ENCODE assay signal across 10 cellular contexts in genomic region chr4:39464886-39465501, GRCh38. TPM values are rescaled to one million over a fixed set of nuclear protein-coding genes. Genes with fewer than 3 reads are reported as not detected.
DNase-seq lines count a peak whose midpoint lies in the region; ATAC-seq and TF ChIP-seq lines count a peak whose summit lies in the region.
"Had no signal": no experiment of that assay in that cellular context is flagged by ENCODE, and none has a peak within 500 bp of the region (broad histone marks: within the 10 kb centered on the region; RNA-seq: fewer than 3 reads in every experiment).

No MANE protein-coding gene starts in this region.

- ATAC-seq in naive thymus-derived CD4-positive, alpha-beta T cell = no peak
- no peak for ATAC-seq in GM21723 (IDR thresholded peaks at IDR 0.05; ENCODE audit: unreplicated experiment)

- peaks cover 18% of the 10 kb centered on the region for H3K4me1 Mint-ChIP-seq in T-helper 1 cell treated with Interleukin-12 subunit alpha and Interleukin-12 subunit beta and Interleukin-4 antibody, amounts not matched to agents 30 μg/mL and 1 μg/mL, for 36 hours (ENCODE audit: low read depth)
- H3K4me1 Mint-ChIP-seq in glutamatergic neuron (ENCODE audit: low read depth, unreplicated experiment) = peaks cover under 1% of the 10 kb centered on the region
- H3K4me1 Mint-ChIP-seq in naive thymus-derived CD4-positive, alpha-beta T cell = peaks cover 0 to 30% (median 10%) of the 10 kb centered on the region in 7 donors

- H3K27ac Mint-ChIP-seq in T-helper 1 cell treated with Interleukin-12 subunit alpha and Interleukin-12 subunit beta and Interleukin-4 antibody, amounts not matched to agents 30 μg/mL and 1 μg/mL, for 36 hours = peak overlapping the region; percentile 15
- peak overlapping the region; percentile 86 for H3K27ac Mint-ChIP-seq in glutamatergic neuron (ENCODE audit: unreplicated experiment)
- peak overlapping the region in 1 of 9 donors; percentile 2 for H3K27ac Mint-ChIP-seq in naive thymus-derived CD4-positive, alpha-beta T cell

- H3K36me3 ChIP-seq in naive thymus-derived CD4-positive, alpha-beta T cell (ENCODE audit: control insufficient read depth in 2 of 3, insufficient read depth in 3 of 3, low read length in 3 of 3) = peaks cover 0 to 36% (median 3%) of the 10 kb centered on the region in 3 experiments

- intact Hi-C loops in naive thymus-derived CD4-positive, alpha-beta T cell (cut with micrococcal nuclease) = loop anchor here in 1 of 2 donors (5.0 to 10.0 kb wide), 2 partner anchors 852 to 1380 kb away; no protein-coding TSS in a partner anchor

- H3K36me3 Mint-ChIP-seq in T-helper 1 cell treated with Interleukin-12 subunit alpha and Interleukin-12 subunit beta and Interleukin-4 antibody, amounts not matched to agents 30 μg/mL and 1 μg/mL, for 36 hours (ENCODE audit: low read depth) = peaks cover 13% of the 10 kb centered on the region
- no peaks in the 10 kb centered on the region for H3K36me3 Mint-ChIP-seq in glutamatergic neuron (ENCODE audit: unreplicated experiment)
- H3K36me3 Mint-ChIP-seq in naive thymus-derived CD4-positive, alpha-beta T cell = peaks cover 0 to 20% (median 11%) of the 10 kb centered on the region in 5 donors

- H3K9me3 ChIP-seq in naive thymus-derived CD4-positive, alpha-beta T cell (ENCODE audit: control insufficient read depth in 2 of 3, low read length in 3 of 3) = no peaks in the 10 kb centered on the region
- H3K9me3 ChIP-seq: heart right ventricle had no signal

- H3K4me3 Mint-ChIP-seq in T-helper 1 cell treated with Interleukin-12 subunit alpha and Interleukin-12 subunit beta and Interleukin-4 antibody, amounts not matched to agents 30 μg/mL and 1 μg/mL, for 36 hours = no peak overlapping the region
- no peak overlapping the region for H3K4me3 Mint-ChIP-seq in glutamatergic neuron (ENCODE audit: unreplicated experiment)
- H3K4me3 Mint-ChIP-seq in naive thymus-derived CD4-positive, alpha-beta T cell = no peak overlapping the region

- no peak overlapping the region for H3K4me3 ChIP-seq in naive thymus-derived CD4-positive, alpha-beta T cell (ENCODE audit: low read length)
- H3K4me3 ChIP-seq: heart right ventricle had no signal

- CTCF ChIA-PET in naive thymus-derived CD4-positive, alpha-beta T cell (lab: Charles Lee) = no interaction called here

- H3K27me3 ChIP-seq in naive thymus-derived CD4-positive, alpha-beta T cell (ENCODE audit: control insufficient read depth in 2 of 2, insufficient read depth in 2 of 2, low read length in 2 of 2) = no peaks in the 10 kb centered on the region
- H3K27me3 ChIP-seq: heart right ventricle had no signal

- no peaks in the 10 kb centered on the region for H3K4me1 ChIP-seq in naive thymus-derived CD4-positive, alpha-beta T cell (ENCODE audit: control insufficient read depth in 2 of 2, insufficient read depth in 2 of 2, low read length in 2 of 2)

- no peaks in the 10 kb centered on the region for H3K9me3 Mint-ChIP-seq in T-helper 1 cell treated with Interleukin-12 subunit alpha and Interleukin-12 subunit beta and Interleukin-4 antibody, amounts not matched to agents 30 μg/mL and 1 μg/mL, for 36 hours
- no peaks in the 10 kb centered on the region for H3K9me3 Mint-ChIP-seq in glutamatergic neuron (ENCODE audit: unreplicated experiment)
- H3K9me3 Mint-ChIP-seq in naive thymus-derived CD4-positive, alpha-beta T cell = no peaks in the 10 kb centered on the region

- no peaks in the 10 kb centered on the region for H3K27me3 Mint-ChIP-seq in T-helper 1 cell treated with Interleukin-12 subunit alpha and Interleukin-12 subunit beta and Interleukin-4 antibody, amounts not matched to agents 30 μg/mL and 1 μg/mL, for 36 hours (ENCODE audit: low read depth)
- peaks cover 2% of the 10 kb centered on the region for H3K27me3 Mint-ChIP-seq in glutamatergic neuron (ENCODE audit: unreplicated experiment)
- no peaks in the 10 kb centered on the region for H3K27me3 Mint-ChIP-seq in naive thymus-derived CD4-positive, alpha-beta T cell

- DNase-seq in AG20443 (ENCODE audit: low spot score) (peak; percentile 79), HPDE6-E6E7 (ENCODE audit: extremely low spot score) (peak; percentile 31), glutamatergic neuron (no peak), amygdala (lab: John Stamatoyannopoulos, UW) (no peak)
- no peak for DNase-seq in naive thymus-derived CD4-positive, alpha-beta T cell
- DNase-seq in activated CD8-positive, alpha-beta memory T cell treated with anti-CD3 and anti-CD28 coated beads, Interleukin-2, amount 50 U/mL, for 4 hours = no peak
- DNase-seq: activated CD4-positive, alpha-beta T cell treated with anti-CD3 and anti-CD28 coated beads, Interleukin-2, amount 50 U/mL, for 1 hour; heart right ventricle had no signal

- TF ChIP-seq CTCF in glutamatergic neuron (IDR thresholded peaks at IDR 0.05; ENCODE audit: partially characterized antibody, unreplicated experiment) = no peak

- no peak overlapping the region for H3K27ac ChIP-seq in naive thymus-derived CD4-positive, alpha-beta T cell (ENCODE audit: low read depth, low read length)
- H3K27ac ChIP-seq: heart right ventricle had no signal

- POLR2A ChIA-PET in naive thymus-derived CD4-positive, alpha-beta T cell (lab: Charles Lee) = no interaction called here

RNA-seq across cellular contexts. Expression of gene LIAS, which starts 6.1 kb away (rescaled TPM):
- total RNA-seq in glutamatergic neuron (ENCODE audit: unreplicated experiment) = 9.4 TPM
- total RNA-seq in naive thymus-derived CD4-positive, alpha-beta T cell = 10 to 100 TPM; 14.5 to 27.8 (median 16.4) TPM
- 10 to 100 TPM; 12.5 to 16.4 TPM for polyA plus RNA-seq in naive thymus-derived CD4-positive, alpha-beta T cell

RNA-seq across cellular contexts. Expression of gene RPL9, which starts 6.3 kb away (rescaled TPM):
- total RNA-seq in glutamatergic neuron (ENCODE audit: unreplicated experiment) = 831 TPM
- total RNA-seq in naive thymus-derived CD4-positive, alpha-beta T cell = 1,000 to 10,000 TPM; 1,414 to 3,398 (median 2,567) TPM
- polyA plus RNA-seq in naive thymus-derived CD4-positive, alpha-beta T cell = 1,000 to 10,000 TPM; 3,310 to 3,365 TPM

RNA-seq across cellular contexts. Expression of gene KLB, which starts 58.3 kb away (rescaled TPM):
- not detected for total RNA-seq in glutamatergic neuron (ENCODE audit: unreplicated experiment)
- not detected for total RNA-seq in naive thymus-derived CD4-positive, alpha-beta T cell
- under 1 TPM in 1 of 2 donors, not detected in 1; 0.07 TPM for polyA plus RNA-seq in naive thymus-derived CD4-positive, alpha-beta T cell

Comparison
In these comparisons a context has a peak if more than half of its experiments do, and no peak if none do; other contexts are left out.
1. DNase-seq: peak in AG20443 (single experiment) and HPDE6-E6E7 (single experiment); none in glutamatergic neuron (single experiment), naive thymus-derived CD4-positive, alpha-beta T cell (0 of 9), activated CD8-positive, alpha-beta memory T cell treated with anti-CD3 and anti-CD28 coated beads, Interleukin-2, amount 50 U/mL, for 4 hours (single experiment) and amygdala (0 of 56).